Comparison of ENCODE assay signal across 1 cellular context in genomic region chr12:112381898-112382796, GRCh38.
TF ChIP-seq lines count a peak whose summit lies in the region.

A gene with protein sequence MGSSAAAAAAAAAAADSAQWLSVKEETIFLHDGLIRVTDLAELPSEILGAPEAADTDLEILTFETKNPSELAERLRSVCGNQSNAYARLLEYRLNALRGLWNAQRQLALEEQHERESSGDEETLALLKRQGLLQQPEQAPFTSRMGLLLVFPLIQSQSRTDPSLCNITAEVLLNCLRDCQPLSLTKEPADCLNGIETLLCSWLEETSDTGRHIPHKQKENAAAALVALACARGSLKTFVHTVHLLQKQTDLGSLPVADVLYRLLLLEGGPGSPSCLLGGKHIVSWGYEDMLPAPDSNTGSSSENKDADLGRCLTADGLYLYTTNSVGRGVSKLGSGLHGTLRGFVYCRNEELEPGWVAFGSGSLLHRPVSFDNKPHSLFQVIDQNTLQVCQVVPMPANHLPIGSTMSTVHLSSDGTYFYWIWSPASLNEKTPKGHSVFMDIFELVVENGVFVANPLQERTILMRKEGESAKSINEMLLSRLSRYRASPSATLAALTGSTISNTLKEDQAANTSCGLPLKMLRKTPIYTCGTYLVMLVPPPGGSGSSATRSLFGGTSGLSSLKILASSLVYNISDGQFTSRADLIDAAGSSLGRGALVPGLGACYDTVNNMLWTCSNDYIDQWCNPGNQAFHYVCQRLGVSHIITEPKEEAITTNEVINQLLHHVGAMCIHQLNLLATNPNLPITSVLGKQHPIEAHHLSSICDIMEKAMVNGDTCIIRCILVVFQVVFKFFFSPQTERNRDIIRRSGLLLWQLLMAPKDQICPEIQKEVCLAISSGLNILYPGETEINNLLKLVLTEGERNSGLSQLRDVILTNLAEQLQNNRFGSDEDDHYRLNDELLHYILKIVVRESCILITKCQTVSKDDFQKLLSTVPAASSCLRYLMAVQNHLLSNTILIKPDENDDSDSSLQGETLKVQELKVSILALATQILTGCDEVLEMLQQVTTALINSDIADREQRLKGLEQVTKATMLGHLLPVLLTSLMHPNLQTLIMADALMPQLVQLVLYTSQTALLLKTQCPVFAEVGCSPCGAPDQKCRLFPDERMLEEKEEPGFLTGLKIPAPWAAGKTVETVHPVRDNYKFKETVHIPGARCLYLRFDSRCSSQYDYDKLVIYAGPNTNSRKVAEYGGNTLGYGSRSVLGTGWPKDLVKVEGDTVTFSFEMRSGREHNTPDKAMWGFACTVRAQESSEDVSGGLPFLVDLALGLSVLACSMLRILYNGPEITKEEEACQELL (N-terminal part only) (minus strand): TSS chr12:112382431. CDS start chr12:112382128, 303 bp downstream.

TF ChIP-seq in HEK293, 187 proteins besides CTCF, POLR2A, EP300 and RAD21 (continued from another document and continues in another):
- TF ChIP-seq, protein P1, sequence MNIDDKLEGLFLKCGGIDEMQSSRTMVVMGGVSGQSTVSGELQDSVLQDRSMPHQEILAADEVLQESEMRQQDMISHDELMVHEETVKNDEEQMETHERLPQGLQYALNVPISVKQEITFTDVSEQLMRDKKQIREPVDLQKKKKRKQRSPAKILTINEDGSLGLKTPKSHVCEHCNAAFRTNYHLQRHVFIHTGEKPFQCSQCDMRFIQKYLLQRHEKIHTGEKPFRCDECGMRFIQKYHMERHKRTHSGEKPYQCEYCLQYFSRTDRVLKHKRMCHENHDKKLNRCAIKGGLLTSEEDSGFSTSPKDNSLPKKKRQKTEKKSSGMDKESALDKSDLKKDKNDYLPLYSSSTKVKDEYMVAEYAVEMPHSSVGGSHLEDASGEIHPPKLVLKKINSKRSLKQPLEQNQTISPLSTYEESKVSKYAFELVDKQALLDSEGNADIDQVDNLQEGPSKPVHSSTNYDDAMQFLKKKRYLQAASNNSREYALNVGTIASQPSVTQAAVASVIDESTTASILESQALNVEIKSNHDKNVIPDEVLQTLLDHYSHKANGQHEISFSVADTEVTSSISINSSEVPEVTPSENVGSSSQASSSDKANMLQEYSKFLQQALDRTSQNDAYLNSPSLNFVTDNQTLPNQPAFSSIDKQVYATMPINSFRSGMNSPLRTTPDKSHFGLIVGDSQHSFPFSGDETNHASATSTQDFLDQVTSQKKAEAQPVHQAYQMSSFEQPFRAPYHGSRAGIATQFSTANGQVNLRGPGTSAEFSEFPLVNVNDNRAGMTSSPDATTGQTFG (tag by site-specific recombination; IDR thresholded peaks at IDR 0.05; ENCODE audit: borderline replicate concordance): no peak
- TF ChIP-seq ZNF510 (tag by site-specific recombination; IDR thresholded peaks at IDR 0.05; ENCODE audit: insufficient replicate concordance): no peak
- peak; percentile 84 for TF ChIP-seq PBX3 (CRISPR knock-in tag; IDR thresholded peaks at IDR 0.05)
- no peak for TF ChIP-seq ZNF660 (tag by site-specific recombination; IDR thresholded peaks at IDR 0.05)
- peak; percentile 65; the same call in 1 of the 2 replicates for TF ChIP-seq BCL11B (tag by site-specific recombination; IDR thresholded peaks at IDR 0.05; ENCODE audit: low read depth)
- TF ChIP-seq ZBTB20 (tag by site-specific recombination; IDR thresholded peaks at IDR 0.05): peak; percentile 98
- TF ChIP-seq ZNF248 (tag by site-specific recombination; IDR thresholded peaks at IDR 0.05): no peak
- TF ChIP-seq ZBTB21 (tag by site-specific recombination; IDR thresholded peaks at IDR 0.05): no peak
- no peak for TF ChIP-seq ZNF366 (tag by site-specific recombination; conservative IDR thresholded peaks at IDR 0.05)
- no peak for TF ChIP-seq ZNF341 (tag by site-specific recombination; IDR thresholded peaks at IDR 0.05; ENCODE audit: low read depth)
- 0 out of 2 replicates have a peak, but pooled peaks have one; percentile 12 for TF ChIP-seq ZIC2 (tag by site-specific recombination; IDR thresholded peaks at IDR 0.05)
- TF ChIP-seq TCF7L2 (IDR thresholded peaks at IDR 0.05; ENCODE audit: borderline replicate concordance, low read depth, low read length): no peak
- peak; percentile 82 for TF ChIP-seq PATZ1 (tag by site-specific recombination; IDR thresholded peaks at IDR 0.05)
- TF ChIP-seq, protein P2, sequence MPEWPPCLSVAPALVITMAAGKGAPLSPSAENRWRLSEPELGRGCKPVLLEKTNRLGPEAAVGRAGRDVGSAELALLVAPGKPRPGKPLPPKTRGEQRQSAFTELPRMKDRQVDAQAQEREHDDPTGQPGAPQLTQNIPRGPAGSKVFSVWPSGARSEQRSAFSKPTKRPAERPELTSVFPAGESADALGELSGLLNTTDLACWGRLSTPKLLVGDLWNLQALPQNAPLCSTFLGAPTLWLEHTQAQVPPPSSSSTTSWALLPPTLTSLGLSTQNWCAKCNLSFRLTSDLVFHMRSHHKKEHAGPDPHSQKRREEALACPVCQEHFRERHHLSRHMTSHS (tag by site-specific recombination; IDR thresholded peaks at IDR 0.05): no peak
- TF ChIP-seq ZNF670 (tag by site-specific recombination; IDR thresholded peaks at IDR 0.05; ENCODE audit: low read depth): no peak
- no peak for TF ChIP-seq PRDM2 (tag by site-specific recombination; IDR thresholded peaks at IDR 0.05; ENCODE audit: borderline replicate concordance)
- TF ChIP-seq ZNF354C (tag by site-specific recombination; IDR thresholded peaks at IDR 0.05; ENCODE audit: borderline replicate concordance, low read depth): no peak
- TF ChIP-seq ZNF555 (tag by site-specific recombination; conservative IDR thresholded peaks at IDR 0.05): no peak
- peak; percentile 37; the same call in 1 of the 2 replicates for TF ChIP-seq FEZF1 (tag by site-specific recombination; IDR thresholded peaks at IDR 0.05)
- no peak for TF ChIP-seq ZNF132 (tag by site-specific recombination; IDR thresholded peaks at IDR 0.05; ENCODE audit: borderline replicate concordance)
- TF ChIP-seq MEIS1 (CRISPR knock-in tag; IDR thresholded peaks at IDR 0.05; ENCODE audit: borderline replicate concordance): no peak
- no peak for TF ChIP-seq EGR2 (tag by site-specific recombination; IDR thresholded peaks at IDR 0.05; ENCODE audit: low read depth)
- peak; percentile 58; the same call in 1 of the 2 replicates for TF ChIP-seq BCL11A (tag by site-specific recombination; IDR thresholded peaks at IDR 0.05; ENCODE audit: low read depth)
- TF ChIP-seq, protein P3, sequence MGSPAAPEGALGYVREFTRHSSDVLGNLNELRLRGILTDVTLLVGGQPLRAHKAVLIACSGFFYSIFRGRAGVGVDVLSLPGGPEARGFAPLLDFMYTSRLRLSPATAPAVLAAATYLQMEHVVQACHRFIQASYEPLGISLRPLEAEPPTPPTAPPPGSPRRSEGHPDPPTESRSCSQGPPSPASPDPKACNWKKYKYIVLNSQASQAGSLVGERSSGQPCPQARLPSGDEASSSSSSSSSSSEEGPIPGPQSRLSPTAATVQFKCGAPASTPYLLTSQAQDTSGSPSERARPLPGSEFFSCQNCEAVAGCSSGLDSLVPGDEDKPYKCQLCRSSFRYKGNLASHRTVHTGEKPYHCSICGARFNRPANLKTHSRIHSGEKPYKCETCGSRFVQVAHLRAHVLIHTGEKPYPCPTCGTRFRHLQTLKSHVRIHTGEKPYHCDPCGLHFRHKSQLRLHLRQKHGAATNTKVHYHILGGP (tag by site-specific recombination; IDR thresholded peaks at IDR 0.05): no peak
- no peak for TF ChIP-seq ZNF138 (tag by site-specific recombination; IDR thresholded peaks at IDR 0.05; ENCODE audit: borderline replicate concordance)
- no peak for TF ChIP-seq ZNF221 (tag by site-specific recombination; IDR thresholded peaks at IDR 0.05; ENCODE audit: borderline replicate concordance)
- TF ChIP-seq GLI4 (tag by site-specific recombination; IDR thresholded peaks at IDR 0.05): no peak
- no peak for TF ChIP-seq GFI1B (tag by site-specific recombination; IDR thresholded peaks at IDR 0.05)
- TF ChIP-seq ZBTB49 (tag by site-specific recombination; IDR thresholded peaks at IDR 0.05; ENCODE audit: low read depth): no peak
- TF ChIP-seq ZNF24 (tag by site-specific recombination; IDR thresholded peaks at IDR 0.05): 0 out of 2 replicates have a peak, but pooled peaks have one; percentile 46
- TF ChIP-seq ZNF843 (tag by site-specific recombination; IDR thresholded peaks at IDR 0.05): no peak
- no peak; the same call in 1 of the 2 replicates for TF ChIP-seq ZSCAN30 (tag by site-specific recombination; IDR thresholded peaks at IDR 0.05)
- TF ChIP-seq ZNF426 (tag by site-specific recombination; IDR thresholded peaks at IDR 0.05): no peak
- no peak for TF ChIP-seq ZNF785 (tag by site-specific recombination; IDR thresholded peaks at IDR 0.05)
- 0 out of 2 replicates have a peak, but pooled peaks have one; percentile 12 for TF ChIP-seq ZFP69B (tag by site-specific recombination; IDR thresholded peaks at IDR 0.05)
- TF ChIP-seq KLF8 (tag by site-specific recombination; IDR thresholded peaks at IDR 0.05): peak; percentile 92; the same call in 1 of the 2 replicates
